8 cellular contexts compared by ENCODE assay signal in genomic region chr11:66958232-66958955, GRCh38. TPM values are rescaled to one million over a fixed set of nuclear protein-coding genes. Genes with fewer than 3 reads are reported as not detected.
DNase-seq lines count a peak whose midpoint lies in the region; ATAC-seq and TF ChIP-seq lines count a peak whose summit lies in the region.

A gene with protein sequence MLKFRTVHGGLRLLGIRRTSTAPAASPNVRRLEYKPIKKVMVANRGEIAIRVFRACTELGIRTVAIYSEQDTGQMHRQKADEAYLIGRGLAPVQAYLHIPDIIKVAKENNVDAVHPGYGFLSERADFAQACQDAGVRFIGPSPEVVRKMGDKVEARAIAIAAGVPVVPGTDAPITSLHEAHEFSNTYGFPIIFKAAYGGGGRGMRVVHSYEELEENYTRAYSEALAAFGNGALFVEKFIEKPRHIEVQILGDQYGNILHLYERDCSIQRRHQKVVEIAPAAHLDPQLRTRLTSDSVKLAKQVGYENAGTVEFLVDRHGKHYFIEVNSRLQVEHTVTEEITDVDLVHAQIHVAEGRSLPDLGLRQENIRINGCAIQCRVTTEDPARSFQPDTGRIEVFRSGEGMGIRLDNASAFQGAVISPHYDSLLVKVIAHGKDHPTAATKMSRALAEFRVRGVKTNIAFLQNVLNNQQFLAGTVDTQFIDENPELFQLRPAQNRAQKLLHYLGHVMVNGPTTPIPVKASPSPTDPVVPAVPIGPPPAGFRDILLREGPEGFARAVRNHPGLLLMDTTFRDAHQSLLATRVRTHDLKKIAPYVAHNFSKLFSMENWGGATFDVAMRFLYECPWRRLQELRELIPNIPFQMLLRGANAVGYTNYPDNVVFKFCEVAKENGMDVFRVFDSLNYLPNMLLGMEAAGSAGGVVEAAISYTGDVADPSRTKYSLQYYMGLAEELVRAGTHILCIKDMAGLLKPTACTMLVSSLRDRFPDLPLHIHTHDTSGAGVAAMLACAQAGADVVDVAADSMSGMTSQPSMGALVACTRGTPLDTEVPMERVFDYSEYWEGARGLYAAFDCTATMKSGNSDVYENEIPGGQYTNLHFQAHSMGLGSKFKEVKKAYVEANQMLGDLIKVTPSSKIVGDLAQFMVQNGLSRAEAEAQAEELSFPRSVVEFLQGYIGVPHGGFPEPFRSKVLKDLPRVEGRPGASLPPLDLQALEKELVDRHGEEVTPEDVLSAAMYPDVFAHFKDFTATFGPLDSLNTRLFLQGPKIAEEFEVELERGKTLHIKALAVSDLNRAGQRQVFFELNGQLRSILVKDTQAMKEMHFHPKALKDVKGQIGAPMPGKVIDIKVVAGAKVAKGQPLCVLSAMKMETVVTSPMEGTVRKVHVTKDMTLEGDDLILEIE (minus strand): TSS chr11:66958383. CDS start chr11:66872159, 86,224 bp downstream.

- no peaks in the 10 kb centered on the region for H3K27me3 ChIP-seq in RWPE2 (ENCODE audit: insufficient read depth, poor library complexity, severe bottlenecking)

- H3K36me3 ChIP-seq in KOPT-K1 (ENCODE audit: insufficient read depth, low read length) = no peaks in the 10 kb centered on the region
- no peaks in the 10 kb centered on the region for H3K36me3 ChIP-seq in RWPE2 (ENCODE audit: low read depth)

- H3K27ac ChIP-seq in KOPT-K1 (ENCODE audit: low read depth, low read length, poor library complexity, severe bottlenecking) (peak within 1 kb of the TSS; percentile 54), RWPE2 (ENCODE audit: poor library complexity, severe bottlenecking) (peak within 1 kb of the TSS; percentile 24)

- H3K27me3 Mint-ChIP-seq in naive thymus-derived CD8-positive, alpha-beta T cell = no peaks in the 10 kb centered on the region
- peaks cover 6 to 8% of the 10 kb centered on the region in 2 donors for H3K27me3 Mint-ChIP-seq in stimulated activated naive B cell treated with anti-CD40 and anti-IgM and Interleukin-4, amounts not matched to agents 10 μg/mL and 1 μg/mL and 100 μg/mL, for 72 hours

- H3K9me3 Mint-ChIP-seq in naive thymus-derived CD8-positive, alpha-beta T cell = no peaks in the 10 kb centered on the region
- peaks cover 7 to 10% of the 10 kb centered on the region in 2 donors for H3K9me3 Mint-ChIP-seq in stimulated activated naive B cell treated with anti-CD40 and anti-IgM and Interleukin-4, amounts not matched to agents 10 μg/mL and 1 μg/mL and 100 μg/mL, for 72 hours

- H3K9me3 ChIP-seq in KOPT-K1 (ENCODE audit: insufficient read depth, low read length, poor library complexity, severe bottlenecking) = no peaks in the 10 kb centered on the region
- no peaks in the 10 kb centered on the region for H3K9me3 ChIP-seq in RWPE2 (ENCODE audit: severe bottlenecking)

- peaks cover 0 to 2% (median 0%) of the 10 kb centered on the region in 3 donors for H3K36me3 Mint-ChIP-seq in naive thymus-derived CD8-positive, alpha-beta T cell
- peaks cover 6 to 9% of the 10 kb centered on the region in 2 donors for H3K36me3 Mint-ChIP-seq in stimulated activated naive B cell treated with anti-CD40 and anti-IgM and Interleukin-4, amounts not matched to agents 10 μg/mL and 1 μg/mL and 100 μg/mL, for 72 hours

- ATAC-seq in GM21786 (IDR thresholded peaks at IDR 0.05; ENCODE audit: unreplicated experiment) (peak; percentile 97), RWPE2 (ENCODE audit: low read depth) (peak; percentile 94)
- peak; percentile 94 to 97 for ATAC-seq in naive thymus-derived CD8-positive, alpha-beta T cell
- ATAC-seq in stimulated activated naive B cell treated with anti-CD40 and anti-IgM and Interleukin-4, amounts not matched to agents 10 μg/mL and 1 μg/mL and 100 μg/mL, for 72 hours (replicated peaks) = peak; percentile 98

- peak within 1 kb of the TSS; percentile 78 to 96 (median 90) for H3K4me3 Mint-ChIP-seq in naive thymus-derived CD8-positive, alpha-beta T cell
- peak within 1 kb of the TSS; percentile 83 to 84 for H3K4me3 Mint-ChIP-seq in stimulated activated naive B cell treated with anti-CD40 and anti-IgM and Interleukin-4, amounts not matched to agents 10 μg/mL and 1 μg/mL and 100 μg/mL, for 72 hours

- peak within 1 kb of the TSS in 9 of 10 donors; percentile 43 to 95 (median 92) for H3K27ac Mint-ChIP-seq in naive thymus-derived CD8-positive, alpha-beta T cell
- peak within 1 kb of the TSS; percentile 90 for H3K27ac Mint-ChIP-seq in stimulated activated naive B cell treated with anti-CD40 and anti-IgM and Interleukin-4, amounts not matched to agents 10 μg/mL and 1 μg/mL and 100 μg/mL, for 72 hours

- DNase-seq in DMS153 treated with DMSO at 0.1 percent for 48 hours (lab: John Stamatoyannopoulos, UW; ENCODE audit: unreplicated experiment) = peak; percentile 94
- peak; percentile 99 for DNase-seq in RWPE2 (ENCODE audit: low spot score)
- peak; percentile 98 for DNase-seq in activated effector memory CD4-positive, alpha-beta T cell treated with Interleukin-2 at 50 U/mL for 16 hours
- DNase-seq in fibroblast of mammary gland (ENCODE audit: low read depth) = peak; percentile 100
- peak; percentile 90 to 99 (median 96) for DNase-seq in naive thymus-derived CD8-positive, alpha-beta T cell
- DNase-seq in stimulated activated naive B cell treated with anti-CD40 and anti-IgM and Interleukin-4, amounts not matched to agents 10 μg/mL and 1 μg/mL and 100 μg/mL, for 72 hours = peak; percentile 98

- peaks cover 21% of the 10 kb centered on the region for H3K4me1 ChIP-seq in RWPE2 (ENCODE audit: insufficient read depth, poor library complexity, severe bottlenecking)

- POLR2A ChIA-PET in naive thymus-derived CD8-positive, alpha-beta T cell (lab: Charles Lee) = interaction anchor here (0.6 to 1.6 kb wide), 5 partner anchors 29 to 284 kb away, joined by 3 to 8 read pairs (median 3); partner anchors contain the start of genes KDM2A and RCE1

- H3K4me3 ChIP-seq in RWPE2 (ENCODE audit: severe bottlenecking) (peak within 1 kb of the TSS; percentile 63), fibroblast of mammary gland (ENCODE audit: control insufficient read depth, low read depth, low read length) (peak within 1 kb of the TSS; percentile 49)

- TF ChIP-seq CTCF in RWPE2 (IDR thresholded peaks at IDR 0.05; ENCODE audit: poor library complexity, severe bottlenecking) = no peak
- TF ChIP-seq CTCF in fibroblast of mammary gland (conservative IDR thresholded peaks at IDR 0.05; ENCODE audit: control insufficient read depth, insufficient read depth, low read depth, low read length) = no peak

- peaks cover 17 to 23% (median 21%) of the 10 kb centered on the region in 4 donors for H3K4me1 Mint-ChIP-seq in naive thymus-derived CD8-positive, alpha-beta T cell
- peaks cover 11 to 28% of the 10 kb centered on the region in 2 donors for H3K4me1 Mint-ChIP-seq in stimulated activated naive B cell treated with anti-CD40 and anti-IgM and Interleukin-4, amounts not matched to agents 10 μg/mL and 1 μg/mL and 100 μg/mL, for 72 hours

RNA-seq across cellular contexts. Expression of the gene that starts here (rescaled TPM):
- total RNA-seq in naive thymus-derived CD8-positive, alpha-beta T cell = 1 to 10 TPM; 6.9 to 8.3 TPM
- 1 to 10 TPM; 3.5 to 8.5 (median 4.5) TPM for polyA plus RNA-seq in naive thymus-derived CD8-positive, alpha-beta T cell

Comparison
In these comparisons a context has a peak if more than half of its experiments do, and no peak if none do; other contexts are left out.
1. Peak in every context shown above with its lines: DNase-seq, ATAC-seq, H3K4me3 ChIP-seq and H3K27ac ChIP-seq.